ENCODE assay signal across 1 cellular context in the genomic region with DNA sequence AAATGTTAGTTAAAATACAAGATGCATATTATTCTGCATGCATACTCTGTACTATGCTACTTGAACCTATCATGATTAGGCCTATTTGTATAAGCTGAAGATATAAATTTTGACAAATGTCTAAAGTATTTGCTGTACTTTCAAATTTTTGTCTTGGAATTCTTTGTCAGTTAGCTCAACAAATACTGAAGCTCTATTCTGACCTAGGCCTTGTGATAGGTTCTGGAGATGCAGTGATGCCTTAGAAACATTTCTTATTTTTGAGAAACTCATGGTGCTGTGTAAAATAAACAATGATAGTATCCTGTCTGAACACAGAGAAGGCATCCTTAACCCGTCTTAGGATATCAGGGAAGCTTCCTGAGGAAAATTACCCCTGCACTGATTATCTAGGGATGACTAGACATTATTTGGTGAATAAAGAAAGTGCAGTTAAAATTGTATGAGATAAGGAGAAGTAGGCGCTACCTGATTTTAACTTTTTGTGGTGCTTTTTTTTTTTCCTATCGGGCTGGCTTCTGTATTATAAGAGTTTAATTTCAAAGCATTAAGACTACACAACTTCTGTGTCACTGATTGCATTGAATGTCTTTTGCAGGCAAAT.
A peak's percentile ranks its signal among the peaks of the same experiment; 100 is the strongest.
TF ChIP-seq lines count a peak whose summit lies in the region.

No MANE protein-coding gene starts in this region.

TF ChIP-seq in K562, 482 proteins besides CTCF, POLR2A, EP300 and RAD21 (continued from another document):
- no peak for TF ChIP-seq GTF2E2 (tag; IDR thresholded peaks at IDR 0.05)
- no peak for TF ChIP-seq RFX7 (CRISPR knock-in tag; IDR thresholded peaks at IDR 0.05)
- peak; percentile 67 for TF ChIP-seq NFE2 (IDR thresholded peaks at IDR 0.05; ENCODE audit: low read depth)
- TF ChIP-seq MAFF (IDR thresholded peaks at IDR 0.05; ENCODE audit: low read length): peak; percentile 15; the same call in 1 of the 2 replicates
- TF ChIP-seq ZNF316 (IDR thresholded peaks at IDR 0.05): peak; percentile 34; the same call in 1 of the 2 replicates
- no peak for TF ChIP-seq WHSC1 (IDR thresholded peaks at IDR 0.05; ENCODE audit: low read length)
TF ChIP-seq in K562: peak in this region for 4.
